Comparison of ENCODE assay signal across 8 cellular contexts in the genomic region with DNA sequence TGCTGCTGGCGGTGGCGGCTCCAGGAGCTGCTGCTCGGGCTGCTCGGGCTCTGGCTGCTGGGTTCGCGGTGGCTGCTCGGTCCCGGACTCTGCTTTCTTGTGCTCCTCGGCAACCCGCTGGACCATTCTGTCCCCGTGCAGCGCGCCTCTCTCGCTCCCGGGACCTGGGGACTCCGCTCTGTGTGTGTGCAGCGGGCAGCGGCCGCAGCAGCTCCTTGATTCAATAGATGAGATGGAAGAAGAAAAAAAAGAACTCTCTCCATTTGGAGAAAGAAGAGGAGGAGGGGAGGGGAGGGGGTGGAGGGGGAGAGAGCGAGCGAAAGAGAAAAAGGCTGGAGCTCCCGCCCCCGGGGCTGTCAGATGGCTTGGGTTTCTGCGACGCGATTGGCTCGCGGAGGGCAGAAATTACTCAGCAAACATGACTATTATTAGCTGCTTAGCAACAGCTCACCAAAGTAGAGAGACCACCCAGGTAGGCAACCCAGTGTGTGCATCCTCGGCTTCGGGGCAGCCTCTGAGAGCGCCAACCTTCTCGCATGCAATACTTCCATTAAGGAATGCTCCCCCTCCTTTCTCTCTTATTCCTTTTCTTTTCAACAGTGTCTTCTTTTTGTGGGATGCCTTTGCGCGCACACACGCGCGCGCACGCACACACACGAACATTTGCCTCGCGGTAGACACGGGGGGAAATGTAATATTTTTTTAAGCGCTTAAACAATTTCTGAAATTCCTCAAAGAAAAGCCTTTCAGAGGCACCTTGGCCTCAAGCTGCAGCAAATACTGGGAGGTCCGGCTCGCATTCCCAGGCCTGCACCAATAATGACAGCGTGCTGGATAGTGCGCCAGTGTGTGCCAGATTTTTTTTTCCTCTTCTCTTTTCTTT. TPM values are rescaled to one million over a fixed set of nuclear protein-coding genes. Genes with fewer than 3 reads are reported as not detected.
DNase-seq lines count a peak whose midpoint lies in the region; ATAC-seq and TF ChIP-seq lines count a peak whose summit lies in the region.

No MANE protein-coding gene starts in this region.

- DNase-seq in DMS 273 (lab: John Stamatoyannopoulos, UW; ENCODE audit: unreplicated experiment) = peak; percentile 97
- DNase-seq in M059J (ENCODE audit: low read depth) = peak; percentile 95
- DNase-seq in RWPE2 (ENCODE audit: low spot score) = peak; percentile 83
- peak; percentile 99 for DNase-seq in neural progenitor cell (ENCODE audit: low spot score)
- DNase-seq in upper lobe of left lung = peak; percentile 84 to 87

- H3F3A ChIP-seq in neural progenitor cell (ENCODE audit: low read depth) = peaks cover 79% of the 10 kb centered on the region

- H3K79me2 ChIP-seq in neural progenitor cell (ENCODE audit: low read depth) = peaks cover 75% of the 10 kb centered on the region

- H3K27ac Mint-ChIP-seq in activated naive CD4-positive, alpha-beta T cell treated with anti-CD3 and anti-CD28 coated beads, Interleukin-2, amount 50 U/mL, for 24 hours = peak overlapping the region; percentile 86
- peak overlapping the region; percentile 74 for H3K27ac Mint-ChIP-seq in neural progenitor cell

- peak overlapping the region; percentile 86 for H3K4me3 Mint-ChIP-seq in activated naive CD4-positive, alpha-beta T cell treated with anti-CD3 and anti-CD28 coated beads, Interleukin-2, amount 50 U/mL, for 24 hours
- peak overlapping the region; percentile 97 for H3K4me3 Mint-ChIP-seq in neural progenitor cell

- H4K20me1 ChIP-seq in neural progenitor cell (ENCODE audit: low read depth) = peaks cover 50% of the 10 kb centered on the region

- peaks cover 42% of the 10 kb centered on the region for H3K4me1 Mint-ChIP-seq in activated naive CD4-positive, alpha-beta T cell treated with anti-CD3 and anti-CD28 coated beads, Interleukin-2, amount 50 U/mL, for 24 hours
- peaks cover 36% of the 10 kb centered on the region for H3K4me1 Mint-ChIP-seq in neural progenitor cell

- H3K4me1 ChIP-seq in RWPE2 (ENCODE audit: insufficient read depth, poor library complexity, severe bottlenecking) = no peaks in the 10 kb centered on the region
- H3K4me1 ChIP-seq in gastroesophageal sphincter = peaks cover 0 to 39% (median 6%) of the 10 kb centered on the region in 3 donors
- peaks cover 26% of the 10 kb centered on the region for H3K4me1 ChIP-seq in neural progenitor cell
- H3K4me1 ChIP-seq in upper lobe of left lung = peaks cover 11 to 36% (median 32%) of the 10 kb centered on the region in 4 donors

- no peaks in the 10 kb centered on the region for H3K9me3 Mint-ChIP-seq in activated naive CD4-positive, alpha-beta T cell treated with anti-CD3 and anti-CD28 coated beads, Interleukin-2, amount 50 U/mL, for 24 hours
- no peaks in the 10 kb centered on the region for H3K9me3 Mint-ChIP-seq in neural progenitor cell

- H2AFZ ChIP-seq in neural progenitor cell (replicated peaks) = no peak overlapping the region

- H3K27ac ChIP-seq in RWPE2 (ENCODE audit: poor library complexity, severe bottlenecking) (peak overlapping the region; percentile 90), gastroesophageal sphincter (peak overlapping the region; percentile 62 to 94 (median 92)), neural progenitor cell (peak overlapping the region; percentile 97), upper lobe of left lung (peak overlapping the region; percentile 86 to 91 (median 88))

- H3K4me3 ChIP-seq in RWPE2 (ENCODE audit: severe bottlenecking) = peak overlapping the region; percentile 49
- H3K4me3 ChIP-seq in gastroesophageal sphincter = peak overlapping the region; percentile 69 to 92
- peak overlapping the region; percentile 93 for H3K4me3 ChIP-seq in neural progenitor cell
- peak overlapping the region; percentile 46 to 94 (median 66) for H3K4me3 ChIP-seq in upper lobe of left lung

- peaks cover 2% of the 10 kb centered on the region for H3K36me3 Mint-ChIP-seq in activated naive CD4-positive, alpha-beta T cell treated with anti-CD3 and anti-CD28 coated beads, Interleukin-2, amount 50 U/mL, for 24 hours
- H3K36me3 Mint-ChIP-seq in neural progenitor cell = peaks cover 1% of the 10 kb centered on the region

- ATAC-seq in GM21717 (IDR thresholded peaks at IDR 0.05; ENCODE audit: unreplicated experiment) = peak; percentile 25
- peak; percentile 28 for ATAC-seq in RWPE2 (ENCODE audit: low read depth)
- ATAC-seq in gastroesophageal sphincter = peak; percentile 38
- peak; percentile 49 to 67 for ATAC-seq in upper lobe of left lung (ENCODE audit: low FRiP score in 2 of 2)

- WGBS in gastroesophageal sphincter (ENCODE audit: low coverage in 1 of 2), 2 donors = 0 to 1% methylated on average over 28 to 31 of the region's 48 CpGs
- 0 to 1% methylated on average over 38 to 47 of the region's 48 CpGs for WGBS in upper lobe of left lung, 2 donors

- H3K4me2 ChIP-seq in neural progenitor cell = peak overlapping the region; percentile 89

- no peaks in the 10 kb centered on the region for H3K36me3 ChIP-seq in RWPE2 (ENCODE audit: low read depth)
- H3K36me3 ChIP-seq in gastroesophageal sphincter = no peaks in the 10 kb centered on the region
- H3K36me3 ChIP-seq in neural progenitor cell = no peaks in the 10 kb centered on the region
- no peaks in the 10 kb centered on the region for H3K36me3 ChIP-seq in upper lobe of left lung

- TF ChIP-seq CTCF in RWPE2 (IDR thresholded peaks at IDR 0.05; ENCODE audit: poor library complexity, severe bottlenecking) (no peak), gastroesophageal sphincter (IDR thresholded peaks at IDR 0.05) (no peak), neural progenitor cell (IDR thresholded peaks at IDR 0.05) (no peak), upper lobe of left lung (IDR thresholded peaks at IDR 0.05) (no peak)

- H3K27me3 ChIP-seq in RWPE2 (ENCODE audit: insufficient read depth, poor library complexity, severe bottlenecking) = no peaks in the 10 kb centered on the region
- H3K27me3 ChIP-seq in gastroesophageal sphincter = no peaks in the 10 kb centered on the region
- H3K27me3 ChIP-seq in neural progenitor cell = peaks cover 21% of the 10 kb centered on the region
- H3K27me3 ChIP-seq in upper lobe of left lung = peaks cover 0 to 23% (median 0%) of the 10 kb centered on the region in 4 donors

- H3K9me3 ChIP-seq in RWPE2 (ENCODE audit: severe bottlenecking) (no peaks in the 10 kb centered on the region), gastroesophageal sphincter (no peaks in the 10 kb centered on the region), neural progenitor cell (ENCODE audit: low read depth) (no peaks in the 10 kb centered on the region), upper lobe of left lung (no peaks in the 10 kb centered on the region)

- no peak for TF ChIP-seq EP300 in gastroesophageal sphincter (IDR thresholded peaks at IDR 0.05)
- TF ChIP-seq EP300 in upper lobe of left lung (IDR thresholded peaks at IDR 0.05) = no peak

- no peaks in the 10 kb centered on the region for H3K27me3 Mint-ChIP-seq in activated naive CD4-positive, alpha-beta T cell treated with anti-CD3 and anti-CD28 coated beads, Interleukin-2, amount 50 U/mL, for 24 hours
- H3K27me3 Mint-ChIP-seq in neural progenitor cell (ENCODE audit: insufficient read depth, low read depth) = peaks cover 7% of the 10 kb centered on the region

- peak overlapping the region; percentile 39 for H3K9ac ChIP-seq in neural progenitor cell

- TF ChIP-seq POLR2A in gastroesophageal sphincter (IDR thresholded peaks at IDR 0.05) = no peak
- TF ChIP-seq POLR2A in upper lobe of left lung (IDR thresholded peaks at IDR 0.05) = no peak

RNA-seq across cellular contexts. Expression of a gene that starts 7.6 kb away (rescaled TPM):
- total RNA-seq in M059J (2014; rRNA removed; shearing (Covaris generic)) = 3.3 and 9.4 TPM in 2 replicates
- total RNA-seq in gastroesophageal sphincter (10 to 100 TPM; 12.5 to 20.3 (median 15.5) TPM), neural progenitor cell (ENCODE audit: low replicate concordance) (23.0 and 24.5 TPM in 2 replicates), upper lobe of left lung (10 to 100 TPM in 5 of 6 donors, 1 to 10 TPM in 1; 7.4 to 28.0 (median 13.9) TPM)

Comparison
In these comparisons a context has a peak if more than half of its experiments do, and no peak if none do; other contexts are left out.
1. Peak in every context shown above with its lines: DNase-seq, ATAC-seq, H3K4me3 ChIP-seq and H3K27ac ChIP-seq.